11 cellular contexts compared by ENCODE assay signal in the genomic region with DNA sequence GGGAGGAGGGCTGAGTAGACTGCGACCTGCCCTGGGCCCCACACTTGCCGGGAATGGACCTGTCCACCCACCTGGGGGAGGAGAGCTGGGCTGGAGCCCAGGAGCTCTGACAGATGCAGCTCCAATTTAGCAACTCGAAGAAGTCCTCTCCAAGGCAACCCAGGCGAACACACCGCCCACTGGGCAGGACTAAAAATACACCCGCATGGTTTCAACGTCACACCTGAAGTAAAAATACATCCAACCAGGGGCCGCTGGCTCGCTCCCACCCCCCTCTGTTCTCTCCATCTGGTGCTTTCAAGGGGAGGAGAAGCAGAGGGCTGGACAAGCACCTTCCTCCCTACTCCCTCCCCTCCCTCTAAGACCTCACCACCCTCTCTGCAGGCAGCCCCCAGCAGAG.
DNase-seq lines count a peak whose midpoint lies in the region; ATAC-seq and TF ChIP-seq lines count a peak whose summit lies in the region.
"Had no signal": no experiment of that assay in that cellular context is flagged by ENCODE, and none has a peak within 500 bp of the region (broad histone marks: within the 10 kb centered on the region; RNA-seq: fewer than 3 reads in every experiment).

No MANE protein-coding gene starts in this region.

- peaks cover 17% of the 10 kb centered on the region for H3K4me1 Mint-ChIP-seq in osteocyte (ENCODE audit: unreplicated experiment)

- no peaks in the 10 kb centered on the region for H3K27me3 Mint-ChIP-seq in osteocyte (ENCODE audit: unreplicated experiment)

- H3K9me3 Mint-ChIP-seq in osteocyte (ENCODE audit: unreplicated experiment): no peaks in the 10 kb centered on the region

- ATAC-seq in GM19395 (IDR thresholded peaks at IDR 0.05; ENCODE audit: unreplicated experiment): no peak
- no peak for ATAC-seq in HG03432 (IDR thresholded peaks at IDR 0.05; ENCODE audit: unreplicated experiment)

- no peak for TF ChIP-seq POLR2A in esophagus muscularis mucosa (IDR thresholded peaks at IDR 0.05; ENCODE audit: low read depth)

- no peak overlapping the region for H3K23ac ChIP-seq in neuronal stem cell (ENCODE audit: low read depth, low read length, poor library complexity)

- no peak overlapping the region for H2BK5ac ChIP-seq in neuronal stem cell (ENCODE audit: low read length)

- H3K79me1 ChIP-seq in neuronal stem cell (ENCODE audit: low read depth, low read length): peaks cover 2% of the 10 kb centered on the region

- no peak overlapping the region for H4K8ac ChIP-seq in neuronal stem cell (ENCODE audit: low read depth, low read length)

- H4K91ac ChIP-seq in neuronal stem cell (ENCODE audit: low read depth, low read length, poor library complexity): no peak overlapping the region

- whole genome bisulfite sequencing in esophagus muscularis mucosa: 27% methylated on average over 9 of the region's 9 CpGs
- no CpG with 5 or more reads among the region's 9 CpGs for WGBS in neuronal stem cell (ENCODE audit: extremely low coverage in 2 of 2, insufficient read length in 2 of 2, insufficient replicate concordance in 1 of 2), 2 donors

- peaks cover 39% of the 10 kb centered on the region for H3K36me3 Mint-ChIP-seq in osteocyte (ENCODE audit: unreplicated experiment)

- H3K4me3 Mint-ChIP-seq in osteocyte (ENCODE audit: unreplicated experiment): no peak overlapping the region

- intact Hi-C loops in esophagus muscularis mucosa (cut with DNase I): no loop called here

- H3K36me3 ChIP-seq in esophagus muscularis mucosa (no peaks in the 10 kb centered on the region), neuronal stem cell (replicated peaks in 1 of 2; ENCODE audit: control insufficient read depth in 2 of 2, insufficient read depth in 2 of 2, low read length in 2 of 2) (peaks cover 0 to 39% of the 10 kb centered on the region in 2 donors)

- H3K9me3 ChIP-seq in esophagus muscularis mucosa: no peaks in the 10 kb centered on the region
- no peaks in the 10 kb centered on the region for H3K9me3 ChIP-seq in neuronal stem cell (replicated peaks in 1 of 2; ENCODE audit: control insufficient read depth in 2 of 2, insufficient read depth in 1 of 2, low read depth in 1 of 2, low read length in 2 of 2)

- H3K27ac Mint-ChIP-seq in osteocyte (ENCODE audit: unreplicated experiment): no peak overlapping the region

- H2AK5ac ChIP-seq in neuronal stem cell (ENCODE audit: low read depth, low read length): no peak overlapping the region

- H3K27me3 ChIP-seq in esophagus muscularis mucosa (no peaks in the 10 kb centered on the region), neuronal stem cell (ENCODE audit: control insufficient read depth in 3 of 3, insufficient read depth in 3 of 3, low read depth in 1 of 3, low read length in 3 of 3) (no peaks in the 10 kb centered on the region)

- peak overlapping the region; percentile 15 for H3K9ac ChIP-seq in neuronal stem cell (ENCODE audit: low read depth, low read length, poor library complexity)

- no peak for TF ChIP-seq EP300 in esophagus muscularis mucosa (IDR thresholded peaks at IDR 0.05)

- H3K4me3 ChIP-seq in esophagus muscularis mucosa (peak overlapping the region; percentile 7 to 28 (median 12)), neuronal stem cell (ENCODE audit: low read length in 2 of 2) (no peak overlapping the region)
- H3K4me3 ChIP-seq: smooth muscle cell had no signal

- H3K27ac ChIP-seq in esophagus muscularis mucosa (replicated peaks in 1 of 4) (peak overlapping the region; percentile 53 to 77 (median 72)), neuronal stem cell (replicated peaks; ENCODE audit: low read length) (no peak overlapping the region)
- H3K27ac ChIP-seq: VCaP had no signal

- H2BK15ac ChIP-seq in neuronal stem cell (ENCODE audit: low read length): no peak overlapping the region

- DNase-seq in DMS 273 (lab: John Stamatoyannopoulos, UW; ENCODE audit: unreplicated experiment) (peak; percentile 95), NCI-H524 treated with DMSO at 0.1 percent for 48 hours (lab: John Stamatoyannopoulos, UW) (peak; percentile 92), esophagus muscularis mucosa (ENCODE audit: extremely low spot score) (peak; percentile 95), neuronal stem cell (ENCODE audit: low spot score) (no peak), osteocyte (ENCODE audit: extremely low spot score, unreplicated experiment) (no peak), NCI-H1930 (lab: John Stamatoyannopoulos, UW) (no peak)
- DNase-seq: NCI-H774 had no signal

- TF ChIP-seq CTCF in esophagus muscularis mucosa (IDR thresholded peaks at IDR 0.05): no peak
- no peak for TF ChIP-seq CTCF in osteocyte (IDR thresholded peaks at IDR 0.05)

- no peak overlapping the region for H3K4me2 ChIP-seq in neuronal stem cell (ENCODE audit: insufficient read depth, low read length, poor library complexity, severe bottlenecking)
- H3K4me2 ChIP-seq: smooth muscle cell had no signal

- H3K4me1 ChIP-seq in esophagus muscularis mucosa (peaks cover 19 to 39% (median 30%) of the 10 kb centered on the region in 4 donors), neuronal stem cell (ENCODE audit: control insufficient read depth in 2 of 2, insufficient read depth in 1 of 2, low read depth in 1 of 2, low read length in 2 of 2) (peaks cover 7 to 22% of the 10 kb centered on the region in 2 donors)

- H2BK120ac ChIP-seq in neuronal stem cell (ENCODE audit: low read depth, low read length): no peak overlapping the region

- peak overlapping the region; percentile 39 for H3K18ac ChIP-seq in neuronal stem cell (ENCODE audit: low read length)

- H2AFZ ChIP-seq in neuronal stem cell (ENCODE audit: low read length): no peak overlapping the region

- H2BK12ac ChIP-seq in neuronal stem cell (ENCODE audit: low read length): no peak overlapping the region

- no peak overlapping the region for H3K4ac ChIP-seq in neuronal stem cell (ENCODE audit: low read length)

- no peak overlapping the region for H3K14ac ChIP-seq in neuronal stem cell (ENCODE audit: low read length)

Comparison
In these comparisons a context has a peak if more than half of its experiments do, and no peak if none do; other contexts are left out.
1. DNase-seq: peak in DMS 273 (single experiment), NCI-H524 treated with DMSO at 0.1 percent for 48 hours (single experiment) and esophagus muscularis mucosa (single experiment); none in neuronal stem cell (single experiment), osteocyte (single experiment) and NCI-H1930 (0 of 2).
2. H3K4me3 ChIP-seq: peak in esophagus muscularis mucosa (4 of 4); none in neuronal stem cell (0 of 2).